7 cellular contexts compared by ENCODE assay signal in genomic region chr9:133142657-133143592, GRCh38. TPM values are rescaled to one million over a fixed set of nuclear protein-coding genes. Genes with fewer than 3 reads are reported as not detected.
A peak's percentile ranks its signal among the peaks of the same experiment; 100 is the strongest.
DNase-seq lines count a peak whose midpoint lies in the region; ATAC-seq and TF ChIP-seq lines count a peak whose summit lies in the region.

No MANE protein-coding gene starts in this region.

- peaks cover 3% of the 10 kb centered on the region for H3K36me3 Mint-ChIP-seq in activated naive CD8-positive, alpha-beta T cell treated with anti-CD3 and anti-CD28 coated beads, Interleukin-2, amount 50 U/mL, for 24 hours (ENCODE audit: low read depth)
- no peaks in the 10 kb centered on the region for H3K36me3 Mint-ChIP-seq in neural crest cell (ENCODE audit: low read depth)

- H3F3A ChIP-seq in Loucy (ENCODE audit: low read depth), result 0 out of 2 replicates have a peak, but pooled peaks cover 2% of the 10 kb centered on the region

- no peak overlapping the region for H3K4me3 Mint-ChIP-seq in activated naive CD8-positive, alpha-beta T cell treated with anti-CD3 and anti-CD28 coated beads, Interleukin-2, amount 50 U/mL, for 24 hours
- peak overlapping the region; percentile 59 for H3K4me3 Mint-ChIP-seq in neural crest cell

- no peaks in the 10 kb centered on the region for H3K9me2 ChIP-seq in Loucy (replicated peaks; ENCODE audit: low read depth, low read length)

- peak overlapping the region; percentile 80 for H3K27ac Mint-ChIP-seq in activated naive CD8-positive, alpha-beta T cell treated with anti-CD3 and anti-CD28 coated beads, Interleukin-2, amount 50 U/mL, for 24 hours
- no peak overlapping the region for H3K27ac Mint-ChIP-seq in neural crest cell (ENCODE audit: unreplicated experiment)

- H3K4me2 ChIP-seq in Loucy (ENCODE audit: low read depth, low read length, poor library complexity, severe bottlenecking), result peak overlapping the region; percentile 28

- DNase-seq in COLO668 (lab: John Stamatoyannopoulos, UW; ENCODE audit: unreplicated experiment) (peak; percentile 52), neural crest cell (ENCODE audit: low read depth, low spot score) (no peak), MG63 (no peak)
- DNase-seq in activated naive CD8-positive, alpha-beta T cell treated with anti-CD3 and anti-CD28 coated beads, Interleukin-2, amount 50 U/mL, for 24 hours, result peak; percentile 48

- peak overlapping the region; percentile 28 for H3K9ac ChIP-seq in Loucy (ENCODE audit: low read depth, low read length, poor library complexity, severe bottlenecking)

- H3K36me3 ChIP-seq in Loucy (ENCODE audit: insufficient read depth, low read length), result no peaks in the 10 kb centered on the region; the same call in 1 of the 2 replicates
- no peaks in the 10 kb centered on the region for H3K36me3 ChIP-seq in MG63

- TF ChIP-seq CTCF in Loucy (conservative IDR thresholded peaks at IDR 0.05; ENCODE audit: low read length), result no peak
- no peak for TF ChIP-seq CTCF in neural crest cell (conservative IDR thresholded peaks at IDR 0.05)

- peaks cover 90% of the 10 kb centered on the region for H4K20me1 ChIP-seq in Loucy (ENCODE audit: insufficient read depth, low read length, poor library complexity, severe bottlenecking)

- H3K4me1 ChIP-seq in Loucy (ENCODE audit: insufficient read depth, low read length, poor library complexity, severe bottlenecking), result peaks cover 53% of the 10 kb centered on the region

- H3K27me3 Mint-ChIP-seq in activated naive CD8-positive, alpha-beta T cell treated with anti-CD3 and anti-CD28 coated beads, Interleukin-2, amount 50 U/mL, for 24 hours, result no peaks in the 10 kb centered on the region
- H3K27me3 Mint-ChIP-seq in neural crest cell (ENCODE audit: low read depth), result no peaks in the 10 kb centered on the region

- no peaks in the 10 kb centered on the region for H3K9me3 Mint-ChIP-seq in activated naive CD8-positive, alpha-beta T cell treated with anti-CD3 and anti-CD28 coated beads, Interleukin-2, amount 50 U/mL, for 24 hours
- no peaks in the 10 kb centered on the region for H3K9me3 Mint-ChIP-seq in neural crest cell

- no peak overlapping the region for H2AFZ ChIP-seq in Loucy (ENCODE audit: low read length)

- no peak overlapping the region for H3K4me3 ChIP-seq in Loucy (ENCODE audit: low read length, poor library complexity, severe bottlenecking)
- H3K4me3 ChIP-seq in MG63, result no peak overlapping the region

- peaks cover 96% of the 10 kb centered on the region for H3K79me2 ChIP-seq in Loucy (ENCODE audit: insufficient read depth, low read length)

- H3K4me1 Mint-ChIP-seq in activated naive CD8-positive, alpha-beta T cell treated with anti-CD3 and anti-CD28 coated beads, Interleukin-2, amount 50 U/mL, for 24 hours, result peaks cover 75% of the 10 kb centered on the region
- peaks cover 40% of the 10 kb centered on the region for H3K4me1 Mint-ChIP-seq in neural crest cell

- ATAC-seq in activated naive CD8-positive, alpha-beta T cell treated with anti-CD3 and anti-CD28 coated beads, Interleukin-2, amount 50 U/mL, for 24 hours, result no peak
- ATAC-seq in GM21576 (IDR thresholded peaks at IDR 0.05; ENCODE audit: unreplicated experiment), result no peak
- ATAC-seq in HG02763 (IDR thresholded peaks at IDR 0.05; ENCODE audit: unreplicated experiment), result no peak

- H3K27me3 ChIP-seq in Loucy (ENCODE audit: insufficient read depth, low read length, poor library complexity, severe bottlenecking) (no peaks in the 10 kb centered on the region), MG63 (no peaks in the 10 kb centered on the region)

- H3K9me3 ChIP-seq in Loucy (ENCODE audit: insufficient read depth, low read depth, low read length) (no peaks in the 10 kb centered on the region), MG63 (no peaks in the 10 kb centered on the region)

RNA-seq across cellular contexts. Expression of gene GBGT1, which starts 20.8 kb away (rescaled TPM):
- total RNA-seq in neural crest cell, result 12.9 and 13.8 TPM in 2 replicates
- total RNA-seq in MG63 (2014; rRNA removed; shearing (Covaris generic); ENCODE audit: low replicate concordance), result 7.2 and 7.6 TPM in 2 replicates

RNA-seq across cellular contexts. Expression of gene RALGDS, which starts 21.9 kb away (rescaled TPM):
- 72.4 and 73.8 TPM in 2 replicates for total RNA-seq in neural crest cell
- 21.4 and 22.8 TPM in 2 replicates for total RNA-seq in MG63 (2014; rRNA removed; shearing (Covaris generic); ENCODE audit: low replicate concordance)

Comparison
In these comparisons a context has a peak if more than half of its experiments do, and no peak if none do; other contexts are left out.
1. DNase-seq: peak in COLO668 (single experiment) and activated naive CD8-positive, alpha-beta T cell treated with anti-CD3 and anti-CD28 coated beads, Interleukin-2, amount 50 U/mL, for 24 hours (single experiment); none in neural crest cell (single experiment) and MG63 (single experiment).